ENCODE assay signal across 7 cellular contexts in genomic region chr1:198088360-198089071, GRCh38.
A peak's percentile ranks its signal among the peaks of the same experiment; 100 is the strongest.
DNase-seq lines count a peak whose midpoint lies in the region; ATAC-seq and TF ChIP-seq lines count a peak whose summit lies in the region.

No MANE protein-coding gene starts in this region.

- peaks cover 33% of the 10 kb centered on the region for H3K4me1 Mint-ChIP-seq in mesothelial cell of epicardium

- in situ Hi-C loops in GM23248 (cut with MboI), result loop anchor here (10.0 to 25.0 kb wide), 3 partner anchors 66 to 599 kb away; partner anchors contain the start of gene NEK7

- POLR2A ChIA-PET in OCI-LY7 (lab: Charles Lee), result no interaction called here

- H3K4me1 ChIP-seq in DOHH2 (ENCODE audit: control insufficient read depth, low read length) (no peaks in the 10 kb centered on the region), GM23248 (ENCODE audit: insufficient read depth) (peaks cover 29% of the 10 kb centered on the region), OCI-LY7 (ENCODE audit: insufficient read depth, low read length, poor library complexity, severe bottlenecking) (no peaks in the 10 kb centered on the region)

- peak overlapping the region; percentile 57 for H3K9ac ChIP-seq in GM23248

- H3K36me3 ChIP-seq in DOHH2 (ENCODE audit: control insufficient read depth, low read length) (no peaks in the 10 kb centered on the region), GM23248 (ENCODE audit: low read depth) (no peaks in the 10 kb centered on the region), OCI-LY7 (ENCODE audit: insufficient read depth, low read length) (no peaks in the 10 kb centered on the region)

- no peaks in the 10 kb centered on the region for H3K9me3 ChIP-seq in DOHH2 (ENCODE audit: control insufficient read depth, insufficient read depth, low read length)
- no peaks in the 10 kb centered on the region for H3K9me3 ChIP-seq in GM23248 (ENCODE audit: low read depth)
- no peaks in the 10 kb centered on the region for H3K9me3 ChIP-seq in OCI-LY7 (ENCODE audit: low read length)

- H2AFZ ChIP-seq in GM23248 (peak overlapping the region; percentile 80), OCI-LY7 (ENCODE audit: low read length) (no peak overlapping the region)

- H3K27me3 ChIP-seq in DOHH2 (ENCODE audit: control insufficient read depth, low read length) (no peaks in the 10 kb centered on the region), GM23248 (replicated peaks; ENCODE audit: insufficient read depth) (no peaks in the 10 kb centered on the region)

- H3K4me2 ChIP-seq in DOHH2 (ENCODE audit: low read length) (no peak overlapping the region), GM23248 (ENCODE audit: unreplicated experiment) (peak overlapping the region; percentile 85), OCI-LY7 (ENCODE audit: low read length) (no peak overlapping the region)

- H3F3A ChIP-seq in DOHH2 (ENCODE audit: control insufficient read depth, insufficient read depth) (no peaks in the 10 kb centered on the region), GM23248 (ENCODE audit: insufficient read depth) (peaks cover 15% of the 10 kb centered on the region)

- peak; percentile 74 for TF ChIP-seq CTCF in DOHH2 (IDR thresholded peaks at IDR 0.05; ENCODE audit: low read depth, low read length, poor library complexity, severe bottlenecking)
- peak; percentile 89 for TF ChIP-seq CTCF in OCI-LY7 (conservative IDR thresholded peaks at IDR 0.05; ENCODE audit: low read length)
- peak; percentile 71 for TF ChIP-seq CTCF in mesothelial cell of epicardium (IDR thresholded peaks at IDR 0.05; ENCODE audit: unreplicated experiment)

- DNase-seq in GM23248 (peak; percentile 74), OCI-LY7 (ENCODE audit: low spot score) (peak; percentile 47), dermis blood vessel endothelial cell (peak; percentile 68), mesothelial cell of epicardium (ENCODE audit: low spot score in 2 of 2, unreplicated experiment in 2 of 2) (peak in 1 of 2 experiments; percentile 39)
- DNase-seq in activated effector memory CD4-positive, alpha-beta T cell treated with anti-CD3 and anti-CD28 coated beads, Interleukin-2, amount 50 U/mL, for 16 hours, result no peak

- peak overlapping the region; percentile 93 for H3K27ac Mint-ChIP-seq in mesothelial cell of epicardium

- no peaks in the 10 kb centered on the region for H3K36me3 Mint-ChIP-seq in mesothelial cell of epicardium

- no peaks in the 10 kb centered on the region for H4K20me1 ChIP-seq in DOHH2 (ENCODE audit: control insufficient read depth, insufficient read depth, low read depth, low read length)
- H4K20me1 ChIP-seq in GM23248 (ENCODE audit: insufficient read depth), result no peaks in the 10 kb centered on the region
- H4K20me1 ChIP-seq in OCI-LY7 (ENCODE audit: insufficient read depth, low read length), result no peaks in the 10 kb centered on the region

- BruUV-seq in OCI-LY7 (replicated peaks; lab: Mats Ljungman, UMichigan), result no TSS peak

- intact Hi-C loops in OCI-LY7 (cut with micrococcal nuclease; ENCODE audit: unreplicated experiment), result loop anchor here (1.0 to 5.0 kb wide), 3 partner anchors 269 to 598 kb away; no protein-coding TSS in a partner anchor

- no peaks in the 10 kb centered on the region for H3K27me3 Mint-ChIP-seq in mesothelial cell of epicardium (ENCODE audit: low read depth)

- peaks cover 5% of the 10 kb centered on the region for H3K9me3 Mint-ChIP-seq in mesothelial cell of epicardium

- CTCF ChIA-PET in OCI-LY7 (lab: Charles Lee; ENCODE audit: unreplicated experiment), result no interaction called here

- no peak overlapping the region for H3K27ac ChIP-seq in DOHH2 (ENCODE audit: low read depth, low read length)
- peak overlapping the region; percentile 68 for H3K27ac ChIP-seq in GM23248
- no peak overlapping the region for H3K27ac ChIP-seq in OCI-LY7 (ENCODE audit: low read depth, low read length, poor library complexity, severe bottlenecking)

- H3K4me3 Mint-ChIP-seq in mesothelial cell of epicardium, result no peak overlapping the region

- no peak overlapping the region for H3K4me3 ChIP-seq in DOHH2 (ENCODE audit: low read length)
- H3K4me3 ChIP-seq in GM23248, result peak overlapping the region; percentile 61
- H3K4me3 ChIP-seq in OCI-LY7 (ENCODE audit: low read depth, low read length, poor library complexity, severe bottlenecking), result no peak overlapping the region

- H3K9me2 ChIP-seq in DOHH2 (replicated peaks; ENCODE audit: control insufficient read depth, low read length) (no peaks in the 10 kb centered on the region), GM23248 (ENCODE audit: insufficient read depth) (no peaks in the 10 kb centered on the region; the same call in 1 of the 2 replicates), OCI-LY7 (ENCODE audit: insufficient read depth, low read length) (no peaks in the 10 kb centered on the region)

- WGBS in GM23248 (ENCODE audit: low coverage in 1 of 2, low lambda C conversion rate in 2 of 2, missing lambda C conversion rate in 2 of 2), 2 experiments, result 10 to 18% methylated on average over 4 of the region's 4 CpGs

- no peak for ATAC-seq in HG03565 (IDR thresholded peaks at IDR 0.05; ENCODE audit: unreplicated experiment)

- no peaks in the 10 kb centered on the region for H3K79me2 ChIP-seq in DOHH2 (ENCODE audit: control insufficient read depth, low read length)
- peaks cover 15% of the 10 kb centered on the region; the same call in 1 of the 2 replicates for H3K79me2 ChIP-seq in GM23248 (ENCODE audit: insufficient read depth)
- H3K79me2 ChIP-seq in OCI-LY7 (ENCODE audit: insufficient read depth, low read depth, low read length), result no peaks in the 10 kb centered on the region
